27 cellular contexts compared by ENCODE assay signal in genomic region chr12:81303935-81304334, GRCh38.
"Had no signal": no experiment of that assay in that cellular context is flagged by ENCODE, and none has a peak within 500 bp of the region (broad histone marks: within the 10 kb centered on the region; RNA-seq: fewer than 3 reads in every experiment).

No MANE protein-coding gene starts in this region.

- H3K4me1 ChIP-seq: esophagus muscularis mucosa, foreskin keratinocyte, gastroesophageal sphincter had no signal

- H3K27ac ChIP-seq: brain microvascular endothelial cell, esophagus muscularis mucosa, foreskin keratinocyte, gastroesophageal sphincter, WERI-Rb-1 had no signal

- H3K4me3 ChIP-seq: esophagus muscularis mucosa, gastroesophageal sphincter had no signal

- DNase-seq: activated B cell treated with CpG ODN at 0.5 μM for 24 hours; activated CD4-positive, alpha-beta T cell treated with anti-CD3 and anti-CD28 coated beads for 48 hours; activated CD4-positive, alpha-beta T cell treated with anti-CD3 and anti-CD28 coated beads, Interleukin-2, amount 50 U/mL, for 1 hour; activated CD4-positive, alpha-beta T cell treated with anti-CD3 and anti-CD28 coated beads, Interleukin-2, amount 50 U/mL, for 48 hours; activated CD8-positive, alpha-beta memory T cell treated with anti-CD3 and anti-CD28 coated beads for 24 hours; activated CD8-positive, alpha-beta T cell treated with anti-CD3 and anti-CD28 coated beads for 36 hours; activated effector memory CD4-positive, alpha-beta T cell treated with Interleukin-2 at 50 U/mL for 16 hours; activated gamma-delta T cell treated with Interleukin-2 at 50 U/mL for 16 hours; activated naive CD4-positive, alpha-beta T cell treated with anti-CD3 and anti-CD28 coated beads, Interleukin-2, amount 50 U/mL, for 16 hours; activated naive CD4-positive, alpha-beta T cell treated with Interleukin-2 at 50 U/mL for 16 hours; activated T-cell treated with anti-CD3 and anti-CD28 coated beads, Interleukin-2, amount 50 U/mL, for 4 hours; amniotic stem cell; anterior cingulate cortex; brain microvascular endothelial cell; caudate nucleus; cortex of kidney; dermis blood vessel endothelial cell; effector CD4-positive, alpha-beta T cell; effector memory CD8-positive, alpha-beta T cell; erythroblast; head of caudate nucleus; T-helper 17 cell; T1000; WERI-Rb-1 had no signal

- H3K9me3 ChIP-seq: esophagus muscularis mucosa, gastroesophageal sphincter had no signal

- H3K27me3 ChIP-seq: brain microvascular endothelial cell, esophagus muscularis mucosa, foreskin keratinocyte, gastroesophageal sphincter had no signal

- H3K36me3 ChIP-seq: brain microvascular endothelial cell, esophagus muscularis mucosa, gastroesophageal sphincter, WERI-Rb-1 had no signal
